ENCODE assay signal across 1 cellular context in the genomic region with DNA sequence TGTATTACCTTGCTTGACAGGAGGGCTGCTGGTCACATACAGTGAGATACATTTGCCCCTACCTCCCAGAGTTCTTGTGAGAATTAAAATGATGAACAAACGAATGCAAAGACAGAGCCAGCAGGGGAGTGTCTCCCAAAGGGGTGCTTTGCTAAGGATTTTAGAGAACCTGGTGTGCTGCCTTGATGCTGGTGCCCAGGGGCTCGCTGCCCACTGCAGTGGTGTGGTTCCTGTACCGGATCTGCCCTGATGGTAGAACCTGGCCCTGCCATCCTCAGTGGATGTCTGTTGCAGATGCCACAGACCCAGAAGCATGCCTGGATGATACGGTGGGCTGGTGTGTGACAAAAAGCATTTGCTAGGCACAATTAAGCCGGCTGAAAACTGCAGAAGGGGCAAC.
TF ChIP-seq lines count a peak whose summit lies in the region.

No MANE protein-coding gene starts in this region.

TF ChIP-seq in IMR-90, 13 proteins besides CTCF, POLR2A, EP300 and RAD21:
- TF ChIP-seq MAFK (IDR thresholded peaks at IDR 0.05; ENCODE audit: low read depth, low read length): no peak
- no peak for TF ChIP-seq SMC3 (IDR thresholded peaks at IDR 0.05; ENCODE audit: low read depth, low read length)
- TF ChIP-seq BHLHE40 (IDR thresholded peaks at IDR 0.05; ENCODE audit: low read depth, low read length): no peak
- no peak for TF ChIP-seq RCOR1 (IDR thresholded peaks at IDR 0.05; ENCODE audit: insufficient replicate concordance, low read length)
- TF ChIP-seq, protein P1, sequence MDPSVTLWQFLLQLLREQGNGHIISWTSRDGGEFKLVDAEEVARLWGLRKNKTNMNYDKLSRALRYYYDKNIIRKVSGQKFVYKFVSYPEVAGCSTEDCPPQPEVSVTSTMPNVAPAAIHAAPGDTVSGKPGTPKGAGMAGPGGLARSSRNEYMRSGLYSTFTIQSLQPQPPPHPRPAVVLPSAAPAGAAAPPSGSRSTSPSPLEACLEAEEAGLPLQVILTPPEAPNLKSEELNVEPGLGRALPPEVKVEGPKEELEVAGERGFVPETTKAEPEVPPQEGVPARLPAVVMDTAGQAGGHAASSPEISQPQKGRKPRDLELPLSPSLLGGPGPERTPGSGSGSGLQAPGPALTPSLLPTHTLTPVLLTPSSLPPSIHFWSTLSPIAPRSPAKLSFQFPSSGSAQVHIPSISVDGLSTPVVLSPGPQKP (IDR thresholded peaks at IDR 0.05; ENCODE audit: borderline replicate concordance, low read depth, low read length): no peak
- TF ChIP-seq MAZ (IDR thresholded peaks at IDR 0.05; ENCODE audit: borderline replicate concordance, low read depth, low read length): no peak
- TF ChIP-seq, protein P2, sequence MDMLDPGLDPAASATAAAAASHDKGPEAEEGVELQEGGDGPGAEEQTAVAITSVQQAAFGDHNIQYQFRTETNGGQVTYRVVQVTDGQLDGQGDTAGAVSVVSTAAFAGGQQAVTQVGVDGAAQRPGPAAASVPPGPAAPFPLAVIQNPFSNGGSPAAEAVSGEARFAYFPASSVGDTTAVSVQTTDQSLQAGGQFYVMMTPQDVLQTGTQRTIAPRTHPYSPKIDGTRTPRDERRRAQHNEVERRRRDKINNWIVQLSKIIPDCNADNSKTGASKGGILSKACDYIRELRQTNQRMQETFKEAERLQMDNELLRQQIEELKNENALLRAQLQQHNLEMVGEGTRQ (IDR thresholded peaks at IDR 0.05; ENCODE audit: low read depth, low read length): no peak
- no peak for TF ChIP-seq NFE2L2 (IDR thresholded peaks at IDR 0.05; ENCODE audit: low read depth, low read length)
- no peak for TF ChIP-seq CEBPB (IDR thresholded peaks at IDR 0.05; ENCODE audit: low read depth, low read length)
